1 cellular context compared by ENCODE assay signal in the genomic region with DNA sequence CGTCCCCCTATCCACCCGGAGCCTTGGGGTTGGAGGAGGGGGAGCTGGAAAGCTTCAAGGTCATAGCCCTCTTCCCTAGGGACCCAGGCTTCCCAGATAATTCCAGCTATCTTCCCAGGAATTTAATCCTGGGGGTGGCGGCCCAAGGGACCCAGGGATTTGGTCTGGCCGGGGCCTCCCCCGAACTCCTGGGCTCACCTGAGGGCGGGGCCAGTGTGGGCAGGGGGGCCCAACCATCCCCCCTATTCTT.
TF ChIP-seq lines count a peak whose summit lies in the region.

No MANE protein-coding gene starts in this region.

TF ChIP-seq in K562, 482 proteins besides CTCF, POLR2A, EP300 and RAD21 (continued from another document):
- TF ChIP-seq, protein P1, sequence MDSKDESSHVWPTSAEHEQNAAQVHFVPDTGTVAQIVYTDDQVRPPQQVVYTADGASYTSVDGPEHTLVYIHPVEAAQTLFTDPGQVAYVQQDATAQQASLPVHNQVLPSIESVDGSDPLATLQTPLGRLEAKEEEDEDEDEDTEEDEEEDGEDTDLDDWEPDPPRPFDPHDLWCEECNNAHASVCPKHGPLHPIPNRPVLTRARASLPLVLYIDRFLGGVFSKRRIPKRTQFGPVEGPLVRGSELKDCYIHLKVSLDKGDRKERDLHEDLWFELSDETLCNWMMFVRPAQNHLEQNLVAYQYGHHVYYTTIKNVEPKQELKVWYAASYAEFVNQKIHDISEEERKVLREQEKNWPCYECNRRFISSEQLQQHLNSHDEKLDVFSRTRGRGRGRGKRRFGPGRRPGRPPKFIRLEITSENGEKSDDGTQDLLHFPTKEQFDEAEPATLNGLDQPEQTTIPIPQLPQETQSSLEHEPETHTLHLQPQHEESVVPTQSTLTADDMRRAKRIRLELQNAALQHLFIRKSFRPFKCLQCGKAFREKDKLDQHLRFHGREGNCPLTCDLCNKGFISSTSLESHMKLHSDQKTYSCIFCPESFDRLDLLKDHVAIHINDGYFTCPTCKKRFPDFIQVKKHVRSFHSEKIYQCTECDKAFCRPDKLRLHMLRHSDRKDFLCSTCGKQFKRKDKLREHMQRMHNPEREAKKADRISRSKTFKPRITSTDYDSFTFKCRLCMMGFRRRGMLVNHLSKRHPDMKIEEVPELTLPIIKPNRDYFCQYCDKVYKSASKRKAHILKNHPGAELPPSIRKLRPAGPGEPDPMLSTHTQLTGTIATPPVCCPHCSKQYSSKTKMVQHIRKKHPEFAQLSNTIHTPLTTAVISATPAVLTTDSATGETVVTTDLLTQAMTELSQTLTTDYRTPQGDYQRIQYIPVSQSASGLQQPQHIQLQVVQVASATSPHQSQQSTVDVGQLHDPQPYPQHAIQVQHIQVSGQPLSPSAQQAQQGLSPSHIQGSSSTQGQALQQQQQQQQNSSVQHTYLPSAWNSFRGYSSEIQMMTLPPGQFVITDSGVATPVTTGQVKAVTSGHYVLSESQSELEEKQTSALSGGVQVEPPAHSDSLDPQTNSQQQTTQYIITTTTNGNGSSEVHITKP (IDR thresholded peaks at IDR 0.05; ENCODE audit: partially characterized antibody), result peak; percentile 17
- no peak for TF ChIP-seq ZNF589 (CRISPR knock-in tag; IDR thresholded peaks at IDR 0.05; ENCODE audit: low read depth)
